ENCODE assay signal across 10 cellular contexts in the genomic region with DNA sequence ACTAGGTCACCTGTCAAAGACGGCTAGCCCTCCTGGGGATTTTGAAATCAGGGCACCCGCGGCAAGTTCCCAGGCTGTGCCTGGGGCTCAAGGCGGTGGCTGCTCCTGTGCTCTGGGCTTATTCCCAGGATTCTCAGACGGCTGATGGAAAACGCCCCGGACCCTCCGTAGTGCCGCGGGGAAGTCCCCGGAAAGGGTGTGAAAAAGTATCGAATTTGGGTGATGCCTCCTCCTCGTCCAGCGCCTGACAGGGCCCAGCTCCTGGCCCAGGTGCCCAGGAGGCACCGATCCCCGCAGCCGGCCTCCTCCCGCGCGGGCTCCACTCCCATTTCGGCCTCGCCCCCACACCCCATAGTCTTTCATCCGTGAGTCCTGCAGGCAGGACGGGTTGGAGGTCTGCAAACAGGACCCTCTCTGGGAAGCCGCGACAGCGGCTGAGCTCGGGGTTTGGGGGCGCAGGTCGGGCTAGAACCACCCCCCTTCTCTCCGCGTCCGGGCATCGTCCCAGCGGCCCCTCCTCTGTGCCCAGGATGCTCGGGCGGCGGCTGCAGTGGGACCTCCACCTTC. TPM values are rescaled to one million over a fixed set of nuclear protein-coding genes. Genes with fewer than 3 reads are reported as not detected.
DNase-seq lines count a peak whose midpoint lies in the region; ATAC-seq, FAIRE-seq and TF ChIP-seq lines count a peak whose summit lies in the region.
"Had no signal": no experiment of that assay in that cellular context is flagged by ENCODE, and none has a peak within 500 bp of the region (broad histone marks: within the 10 kb centered on the region; RNA-seq: fewer than 3 reads in every experiment).

No MANE protein-coding gene starts in this region.

- peaks cover 17% of the 10 kb centered on the region for H3K27me3 Mint-ChIP-seq in activated naive CD4-positive, alpha-beta T cell treated with anti-CD3 and anti-CD28 coated beads, Interleukin-2, amount 50 U/mL, for 24 hours
- H3K27me3 Mint-ChIP-seq in activated naive CD8-positive, alpha-beta T cell treated with anti-CD3 and anti-CD28 coated beads for 36 hours, result peaks cover 22% of the 10 kb centered on the region
- peaks cover 58% of the 10 kb centered on the region for H3K27me3 Mint-ChIP-seq in type B pancreatic cell

- dilution Hi-C loops in keratinocyte (cut with MboI; ENCODE audit: extremely low pct_ligation_motif_present, low sequenced_read_pairs), result no loop called here

- peak overlapping the region; percentile 78 for H3K4me2 ChIP-seq in keratinocyte (ENCODE audit: control insufficient read depth, extremely low read depth, insufficient read depth, low read depth, low read length)

- H2AFZ ChIP-seq in keratinocyte (ENCODE audit: control insufficient read depth, low read length), result peak overlapping the region; percentile 63

- no peak for DNase-seq in activated naive CD4-positive, alpha-beta T cell treated with anti-CD3 and anti-CD28 coated beads, Interleukin-2, amount 50 U/mL, for 16 hours
- no peak for DNase-seq in activated naive CD8-positive, alpha-beta T cell treated with anti-CD3 and anti-CD28 coated beads for 36 hours
- no peak for DNase-seq in keratinocyte (ENCODE audit: low read depth, low spot score)
- no peak for DNase-seq in type B pancreatic cell (ENCODE audit: extremely low spot score, unreplicated experiment)
- DNase-seq in amygdala (lab: John Stamatoyannopoulos, UW), result no peak

- peaks cover 13% of the 10 kb centered on the region for H3K4me1 ChIP-seq in keratinocyte (ENCODE audit: control insufficient read depth, extremely low read depth, insufficient read depth, low read length)

- no peaks in the 10 kb centered on the region for H3K79me2 ChIP-seq in keratinocyte (ENCODE audit: control insufficient read depth, insufficient read depth, low read length)

- peak overlapping the region; percentile 81 for H3K4me3 Mint-ChIP-seq in activated naive CD4-positive, alpha-beta T cell treated with anti-CD3 and anti-CD28 coated beads, Interleukin-2, amount 50 U/mL, for 24 hours
- H3K4me3 Mint-ChIP-seq in activated naive CD8-positive, alpha-beta T cell treated with anti-CD3 and anti-CD28 coated beads for 36 hours, result peak overlapping the region; percentile 83
- H3K4me3 Mint-ChIP-seq in type B pancreatic cell, result peak overlapping the region; percentile 88

- no peaks in the 10 kb centered on the region for H3K9me3 Mint-ChIP-seq in activated naive CD4-positive, alpha-beta T cell treated with anti-CD3 and anti-CD28 coated beads, Interleukin-2, amount 50 U/mL, for 24 hours
- no peaks in the 10 kb centered on the region for H3K9me3 Mint-ChIP-seq in activated naive CD8-positive, alpha-beta T cell treated with anti-CD3 and anti-CD28 coated beads for 36 hours
- H3K9me3 Mint-ChIP-seq in type B pancreatic cell, result no peaks in the 10 kb centered on the region

- peak overlapping the region; percentile 54 to 75 (median 67) for H3K4me3 ChIP-seq in keratinocyte (ENCODE audit: control insufficient read depth in 2 of 3, extremely low read depth in 1 of 3, insufficient read depth in 2 of 3, low read depth in 1 of 3, low read length in 3 of 3)

- H3K36me3 Mint-ChIP-seq in activated naive CD4-positive, alpha-beta T cell treated with anti-CD3 and anti-CD28 coated beads, Interleukin-2, amount 50 U/mL, for 24 hours, result no peaks in the 10 kb centered on the region
- no peaks in the 10 kb centered on the region for H3K36me3 Mint-ChIP-seq in activated naive CD8-positive, alpha-beta T cell treated with anti-CD3 and anti-CD28 coated beads for 36 hours
- H3K36me3 Mint-ChIP-seq in type B pancreatic cell, result peaks cover 8% of the 10 kb centered on the region

- H3K9me1 ChIP-seq in keratinocyte (ENCODE audit: control insufficient read depth, extremely low read depth, insufficient read depth, low read length), result no peaks in the 10 kb centered on the region

- H3K9ac ChIP-seq in keratinocyte (ENCODE audit: control insufficient read depth, extremely low read depth, insufficient read depth, low read length), result no peak overlapping the region

- TF ChIP-seq CTCF in keratinocyte (optimal IDR thresholded peaks at IDR 0.05 in 1 of 3, IDR thresholded peaks at IDR 0.05 in 1 of 3, conservative IDR thresholded peaks at IDR 0.05 in 1 of 3; ENCODE audit: extremely low read depth in 1 of 3, insufficient read depth in 2 of 3, low read length in 3 of 3) (no peak), type B pancreatic cell (conservative IDR thresholded peaks at IDR 0.05) (no peak)

- peaks cover 14% of the 10 kb centered on the region for H3K27me3 ChIP-seq in keratinocyte (ENCODE audit: control insufficient read depth, extremely low read depth, insufficient read depth, low read length)

- ATAC-seq in GM21786 (IDR thresholded peaks at IDR 0.05; ENCODE audit: unreplicated experiment) (no peak), GM21529 (IDR thresholded peaks at IDR 0.05; ENCODE audit: unreplicated experiment) (no peak)
- ATAC-seq: psoas muscle had no signal

- no peaks in the 10 kb centered on the region for H4K20me1 ChIP-seq in keratinocyte (ENCODE audit: control insufficient read depth, extremely low read depth, insufficient read depth, low read length)

- no peaks in the 10 kb centered on the region for H3K9me3 ChIP-seq in keratinocyte (ENCODE audit: control insufficient read depth, low read depth, low read length)
- H3K9me3 ChIP-seq: psoas muscle had no signal

- peaks cover 0 to 2% of the 10 kb centered on the region in 2 experiments for H3K36me3 ChIP-seq in keratinocyte (ENCODE audit: control insufficient read depth in 2 of 2, extremely low read depth in 1 of 2, insufficient read depth in 2 of 2, low read length in 2 of 2)

- no peak for FAIRE-seq in keratinocyte (lab: Jason Lieb, UNC)

- peaks cover 9% of the 10 kb centered on the region for H3K4me1 Mint-ChIP-seq in activated naive CD4-positive, alpha-beta T cell treated with anti-CD3 and anti-CD28 coated beads, Interleukin-2, amount 50 U/mL, for 24 hours
- peaks cover 15% of the 10 kb centered on the region for H3K4me1 Mint-ChIP-seq in activated naive CD8-positive, alpha-beta T cell treated with anti-CD3 and anti-CD28 coated beads for 36 hours
- H3K4me1 Mint-ChIP-seq in type B pancreatic cell (ENCODE audit: unreplicated experiment), result peaks cover 9% of the 10 kb centered on the region

- H3K27ac Mint-ChIP-seq in activated naive CD4-positive, alpha-beta T cell treated with anti-CD3 and anti-CD28 coated beads, Interleukin-2, amount 50 U/mL, for 24 hours, result no peak overlapping the region
- H3K27ac Mint-ChIP-seq in activated naive CD8-positive, alpha-beta T cell treated with anti-CD3 and anti-CD28 coated beads for 36 hours, result no peak overlapping the region
- no peak overlapping the region for H3K27ac Mint-ChIP-seq in type B pancreatic cell

- H3K27ac ChIP-seq in keratinocyte (ENCODE audit: control insufficient read depth, insufficient read depth, low read length), result no peak overlapping the region
- H3K27ac ChIP-seq: foreskin keratinocyte, psoas muscle had no signal

RNA-seq across cellular contexts. Expression of a gene that starts 1.1 kb away (rescaled TPM):
- total RNA-seq in activated naive CD8-positive, alpha-beta T cell treated with anti-CD3 and anti-CD28 coated beads for 36 hours, result 1 to 10 TPM; 3.8 to 4.7 TPM
- polyA plus RNA-seq in keratinocyte, result 49.3 to 68.6 TPM (median 62.0 TPM) in 3 replicates
- polyA plus RNA-seq in keratinocyte (2011; ENCODE audit: low read depth), result 97.7 TPM
- 70.5 and 101 TPM in 2 replicates for polyA plus RNA-seq in keratinocyte (2011; cell fraction: cytosol; rRNA removed)
- polyA plus RNA-seq in keratinocyte (2011; cell fraction: nucleus; rRNA removed), result 67.0 and 81.8 TPM in 2 replicates
- 67.1 and 77.2 TPM in 2 replicates for polyA plus RNA-seq in keratinocyte (2012; ENCODE audit: low replicate concordance)
- 32.7 to 73.3 TPM (median 46.2 TPM) in 3 replicates for polyA minus RNA-seq in keratinocyte
- 46.2 TPM for polyA minus RNA-seq in keratinocyte (2011; cell fraction: cytosol; rRNA and poly(A)+ RNA removed)
- 14.7 and 25.8 TPM in 2 replicates for polyA minus RNA-seq in keratinocyte (2011; cell fraction: nucleus; rRNA and poly(A)+ RNA removed)
- 71.9 and 216 TPM in 2 replicates for total RNA-seq in type B pancreatic cell (ENCODE audit: low replicate concordance)

Comparison
In these comparisons a context has a peak if more than half of its experiments do, and no peak if none do; other contexts are left out.
1. RNA of a gene that starts 1.1 kb away (total RNA-seq): 71.9 to 216 TPM in type B pancreatic cell; 3.8 to 4.7 TPM in activated naive CD8-positive, alpha-beta T cell treated with anti-CD3 and anti-CD28 coated beads for 36 hours; every median in the first group is over 10 times any median in the second.
2. Peak in every context shown above with its lines, with median percentiles within 50 percentile points of each other: H3K4me3 Mint-ChIP-seq.